In the genomic region with DNA sequence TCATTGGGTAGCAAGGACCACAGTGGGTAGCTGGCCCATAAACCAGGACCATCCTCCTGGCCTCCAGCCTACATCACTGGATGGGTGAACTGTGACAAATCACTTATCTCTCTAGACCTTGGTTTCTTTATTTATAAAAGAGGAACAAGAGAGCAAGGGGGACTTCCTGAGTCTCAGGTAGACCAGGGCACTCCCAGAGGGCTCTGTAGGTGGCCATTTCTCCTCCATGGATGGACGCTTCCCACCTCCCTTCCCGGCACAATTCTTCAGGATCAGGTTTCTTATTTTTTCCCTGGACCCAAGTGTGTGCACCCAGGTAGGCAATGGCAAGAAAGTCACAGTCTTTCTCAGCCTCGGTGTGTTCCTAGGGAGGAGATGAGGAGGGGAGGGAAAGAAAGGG, we compare ENCODE assay signal across 37 cellular contexts. TPM values are rescaled to one million over a fixed set of nuclear protein-coding genes. Genes with fewer than 3 reads are reported as not detected.
DNase-seq lines count a peak whose midpoint lies in the region; ATAC-seq, FAIRE-seq and TF ChIP-seq lines count a peak whose summit lies in the region.
"Had no signal": no experiment of that assay in that cellular context is flagged by ENCODE, and none has a peak within 500 bp of the region (broad histone marks: within the 10 kb centered on the region; RNA-seq: fewer than 3 reads in every experiment).

No MANE protein-coding gene starts in this region.

- peaks cover 0 to 3% (median 0%) of the 10 kb centered on the region in 7 donors for H3K9me3 Mint-ChIP-seq in naive B cell
- H3K9me3 Mint-ChIP-seq: effector memory CD8-positive, alpha-beta T cell; IgD-negative memory B cell; neural progenitor cell had no signal

- peak overlapping the region; percentile 99 for H3K27ac ChIP-seq in Karpas-422 (ENCODE audit: low read length)
- H3K27ac ChIP-seq: ascending aorta; BLaER1 treated with 17β-estradiol and CSF1 and Interleukin-3, amounts not matched to agents 10 nM and 100 nM; cardiac muscle cell; heart right ventricle; neural progenitor cell; parathyroid adenoma; spleen; upper lobe of left lung had no signal

- no peaks in the 10 kb centered on the region for H3K79me2 ChIP-seq in Karpas-422 (ENCODE audit: low read length)

- peak overlapping the region; percentile 73 for H3K4me2 ChIP-seq in Karpas-422 (ENCODE audit: low read depth, low read length, poor library complexity, severe bottlenecking)
- H3K4me2 ChIP-seq: BLaER1 treated with 17β-estradiol and CSF1 and Interleukin-3, amounts not matched to agents 10 nM and 100 nM; neural progenitor cell; SK-N-SH had no signal

- no peak for TF ChIP-seq POLR2A in GM12892 (IDR thresholded peaks at IDR 0.05; ENCODE audit: low read depth, low read length)

- H3K27ac Mint-ChIP-seq in naive B cell: peak overlapping the region in 4 of 6 donors; percentile 53 to 78 (median 55)
- H3K27ac Mint-ChIP-seq: activated CD4-positive, alpha-beta T cell treated with anti-CD3 and anti-CD28 coated beads for 36 hours; activated CD8-positive, alpha-beta T cell treated with anti-CD3 and anti-CD28 coated beads, Interleukin-2, amount 10 ng/mL, durations not matched to agents 7 days and 5 days; activated naive CD8-positive, alpha-beta T cell; effector memory CD8-positive, alpha-beta T cell; neural progenitor cell had no signal

- peak overlapping the region; percentile 66 for H3K9ac ChIP-seq in Karpas-422 (ENCODE audit: low read length)
- H3K9ac ChIP-seq: BLaER1 treated with 17β-estradiol and CSF1 and Interleukin-3, amounts not matched to agents 10 nM and 100 nM; neural progenitor cell; parathyroid adenoma; SK-N-SH had no signal

- no peak overlapping the region for H2AFZ ChIP-seq in Karpas-422 (ENCODE audit: low read length)
- H2AFZ ChIP-seq: neural progenitor cell, parathyroid adenoma had no signal

- H3K4me3 Mint-ChIP-seq in naive B cell: peak overlapping the region in 1 of 8 donors; percentile 12
- H3K4me3 Mint-ChIP-seq: activated CD4-positive, alpha-beta T cell treated with anti-CD3 and anti-CD28 coated beads for 36 hours; activated CD8-positive, alpha-beta T cell treated with anti-CD3 and anti-CD28 coated beads, Interleukin-2, amount 10 ng/mL, durations not matched to agents 7 days and 5 days; activated naive CD8-positive, alpha-beta T cell; effector memory CD8-positive, alpha-beta T cell; neural progenitor cell had no signal

- no peaks in the 10 kb centered on the region for H4K20me1 ChIP-seq in Karpas-422 (ENCODE audit: insufficient read depth, low read depth, low read length)
- H4K20me1 ChIP-seq: BLaER1 treated with 17β-estradiol and CSF1 and Interleukin-3, amounts not matched to agents 10 nM and 100 nM had no signal

- no peaks in the 10 kb centered on the region for H3K9me3 ChIP-seq in Karpas-422 (ENCODE audit: low read length)
- H3K9me3 ChIP-seq: ascending aorta, heart right ventricle, SK-N-SH, upper lobe of left lung had no signal

- H3K36me3 ChIP-seq in Karpas-422 (ENCODE audit: insufficient read depth, low read length): no peaks in the 10 kb centered on the region
- H3K36me3 ChIP-seq: ascending aorta; BLaER1 treated with 17β-estradiol and CSF1 and Interleukin-3, amounts not matched to agents 10 nM and 100 nM; cardiac muscle cell; heart right ventricle; neural progenitor cell; spleen; upper lobe of left lung had no signal

- peaks cover 93% of the 10 kb centered on the region for H3K4me1 ChIP-seq in Karpas-422 (ENCODE audit: low read length)
- H3K4me1 ChIP-seq: ascending aorta, upper lobe of left lung had no signal

- peaks cover 19 to 27% (median 20%) of the 10 kb centered on the region in 3 donors for H3K4me1 Mint-ChIP-seq in naive B cell
- H3K4me1 Mint-ChIP-seq: activated CD4-positive, alpha-beta T cell treated with anti-CD3 and anti-CD28 coated beads for 36 hours had no signal

- no peak for FAIRE-seq in GM12892 (lab: Jason Lieb, UNC)

- peak overlapping the region; percentile 42 for H3K4me3 ChIP-seq in Karpas-422 (ENCODE audit: low read length)
- H3K4me3 ChIP-seq: ascending aorta; BLaER1 treated with 17β-estradiol and CSF1 and Interleukin-3, amounts not matched to agents 10 nM and 100 nM; cardiac muscle cell; heart right ventricle; neural progenitor cell; spleen; upper lobe of left lung had no signal

- H3K36me3 Mint-ChIP-seq in naive B cell: no peaks in the 10 kb centered on the region
- H3K36me3 Mint-ChIP-seq: activated naive CD8-positive, alpha-beta T cell; IgD-negative memory B cell; neural progenitor cell had no signal

- H3K27me3 Mint-ChIP-seq in naive B cell: peaks cover 0 to 17% (median 0%) of the 10 kb centered on the region in 3 donors

- peak; percentile 74 for ATAC-seq in GM21515 (IDR thresholded peaks at IDR 0.05; ENCODE audit: unreplicated experiment)
- ATAC-seq in naive B cell (ENCODE audit: low read depth in 2 of 2): peak; percentile 99 to 100
- no peak for ATAC-seq in HG03175 (IDR thresholded peaks at IDR 0.05; ENCODE audit: unreplicated experiment)
- ATAC-seq: activated CD4-positive, alpha-beta T cell treated with anti-CD3 and anti-CD28 coated beads for 36 hours; activated CD8-positive, alpha-beta T cell treated with anti-CD3 and anti-CD28 coated beads, Interleukin-2, amount 10 ng/mL, durations not matched to agents 7 days and 5 days; effector memory CD8-positive, alpha-beta T cell; heart right ventricle; right cardiac atrium had no signal

- no peaks in the 10 kb centered on the region for H3K9me2 ChIP-seq in Karpas-422 (replicated peaks; ENCODE audit: insufficient read depth, low read length)
- H3K9me2 ChIP-seq: SK-N-SH had no signal

- DNase-seq in GM12892 (ENCODE audit: insufficient read length) (peak; percentile 28), Karpas-422 (peak; percentile 86), naive B cell (peak; percentile 32), HPDE6-E6E7 (ENCODE audit: extremely low spot score) (no peak), NCI-H187 treated with DMSO at 0.1 percent for 48 hours (lab: John Stamatoyannopoulos, UW) (no peak)
- DNase-seq: activated CD4-positive, alpha-beta T cell treated with anti-CD3 and anti-CD28 coated beads for 36 hours; activated CD8-positive, alpha-beta T cell treated with anti-CD3 and anti-CD28 coated beads, Interleukin-2, amount 10 ng/mL, durations not matched to agents 7 days and 5 days; activated effector memory CD4-positive, alpha-beta T cell treated with Interleukin-2 at 50 U/mL for 16 hours; activated T-cell treated with anti-CD3 and anti-CD28 coated beads for 4 hours; cortex of kidney; effector memory CD8-positive, alpha-beta T cell; erythroblast; foreskin fibroblast; heart right ventricle; mammary epithelial cell; NCI-H1105 treated with DMSO at 0.1 percent for 48 hours; NCI-H2029; NCI-H345; NCI-H748 treated with DMSO at 0.1 percent for 48 hours; OCI-M1; right cardiac atrium; SK-N-SH; spleen; stimulated activated CD4-positive, alpha-beta T cell treated with anti-CD3 and anti-CD28 coated beads, Interleukin-4, amount 100 ng/mL, for 1 hour; T-helper 2 cell; upper lobe of left lung had no signal

- no peaks in the 10 kb centered on the region for H3K27me3 ChIP-seq in Karpas-422 (ENCODE audit: low read length)
- H3K27me3 ChIP-seq: ascending aorta; BLaER1 treated with 17β-estradiol and CSF1 and Interleukin-3, amounts not matched to agents 10 nM and 100 nM; cardiac muscle cell; heart right ventricle; neural progenitor cell; spleen; upper lobe of left lung had no signal

RNA-seq across cellular contexts. Expression of a gene that starts 41.4 kb away (rescaled TPM):
- polyA plus RNA-seq in GM12892 (2012; ENCODE audit: missing spikeins): not detected
- 3.2 and 3.9 TPM in 2 replicates for total RNA-seq in Karpas-422 (2014; rRNA removed; shearing (Covaris generic); ENCODE audit: low replicate concordance)
- polyA plus RNA-seq in naive B cell (ENCODE audit: low read depth in 6 of 6): not detected
- total RNA-seq: activated CD4-positive, alpha-beta T cell treated with anti-CD3 and anti-CD28 coated beads for 36 hours; activated CD8-positive, alpha-beta T cell treated with anti-CD3 and anti-CD28 coated beads, Interleukin-2, amount 10 ng/mL, durations not matched to agents 7 days and 5 days; ascending aorta; cardiac muscle cell; G401; heart right ventricle; right cardiac atrium had no signal
- polyA plus RNA-seq: AG04450, cardiac muscle cell, heart right ventricle, IgD-negative memory B cell had no signal

Comparison
In these comparisons a context has a peak if more than half of its experiments do, and no peak if none do; other contexts are left out.
1. DNase-seq: peak in GM12892 (single experiment), Karpas-422 (single experiment) and naive B cell (single experiment); none in HPDE6-E6E7 (single experiment) and NCI-H187 treated with DMSO at 0.1 percent for 48 hours (single experiment).